Comparison of ENCODE assay signal across 8 cellular contexts in the genomic region with DNA sequence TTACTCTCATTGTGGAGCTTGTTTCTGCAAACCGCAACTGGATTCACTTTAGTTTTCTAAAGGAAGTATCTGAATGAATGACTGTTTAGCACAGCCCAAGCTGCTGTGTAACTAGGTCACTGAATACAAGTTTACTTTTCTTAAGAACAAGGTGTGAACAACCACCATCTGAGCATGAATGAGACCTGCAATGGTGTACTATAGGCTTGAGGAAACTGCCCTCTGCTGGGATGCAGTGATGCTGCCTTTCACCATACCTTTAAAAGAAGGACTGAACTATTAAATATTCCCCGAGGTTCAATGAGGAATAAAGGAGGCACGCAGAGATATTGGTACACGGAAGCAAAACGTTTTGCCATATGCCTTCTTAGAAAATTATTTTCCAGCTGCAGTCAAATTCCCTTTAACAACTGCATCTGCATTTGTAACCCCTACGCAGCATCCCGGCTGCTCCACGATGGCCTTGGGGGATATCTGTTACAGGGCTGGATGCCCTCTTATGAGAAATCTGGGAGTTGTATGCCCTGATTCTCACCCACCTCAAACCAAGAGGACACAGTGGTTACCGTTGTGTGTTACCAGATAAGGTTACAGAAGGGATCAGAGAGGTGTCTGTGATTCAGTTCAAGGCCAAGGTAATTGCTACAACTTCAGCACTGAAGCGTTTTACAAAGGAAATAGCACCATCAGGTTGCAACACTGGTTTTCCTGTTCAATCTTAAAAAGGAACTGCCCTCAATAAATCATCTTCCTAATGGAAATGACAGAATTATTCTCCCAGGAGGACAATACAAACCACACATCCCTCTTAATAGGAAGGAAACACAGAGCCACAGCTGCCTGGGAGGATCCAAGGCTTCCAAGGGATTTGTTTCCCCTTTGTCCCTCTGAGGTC.
DNase-seq lines count a peak whose midpoint lies in the region; ATAC-seq and TF ChIP-seq lines count a peak whose summit lies in the region.

No MANE protein-coding gene starts in this region.

- H3K36me3 ChIP-seq in GM23338 (ENCODE audit: insufficient read depth) (no peaks in the 10 kb centered on the region), kidney epithelial cell (ENCODE audit: control insufficient read depth, insufficient read depth, low read length) (no peaks in the 10 kb centered on the region)

- ATAC-seq in GM23338: peak; percentile 82
- ATAC-seq in activated T-helper 17 cell treated with anti-CD3 and anti-CD28 coated beads, Interleukin-2, amount 50 U/mL, for 72 hours (replicated peaks): peak; percentile 57
- ATAC-seq in T-helper 17 cell: no peak

- no peaks in the 10 kb centered on the region for H3K27me3 Mint-ChIP-seq in GM23338 (ENCODE audit: insufficient read depth, low read depth, poor library complexity)
- H3K27me3 Mint-ChIP-seq in activated T-helper 17 cell treated with anti-CD3 and anti-CD28 coated beads, Interleukin-2, amount 50 U/mL, for 72 hours: peaks cover 7% of the 10 kb centered on the region
- H3K27me3 Mint-ChIP-seq in T-helper 17 cell: peaks cover 5% of the 10 kb centered on the region

- H3K4me1 ChIP-seq in GM23338 (ENCODE audit: insufficient read depth): peaks cover 7% of the 10 kb centered on the region

- H3K27me3 ChIP-seq in GM23338 (ENCODE audit: insufficient read depth): no peaks in the 10 kb centered on the region
- H3K27me3 ChIP-seq in kidney epithelial cell (ENCODE audit: control insufficient read depth, insufficient read depth, low read length): no peaks in the 10 kb centered on the region

- H3K79me2 ChIP-seq in GM23338 (replicated peaks; ENCODE audit: insufficient read depth): no peaks in the 10 kb centered on the region

- H3K9me3 ChIP-seq in T-helper 17 cell (ENCODE audit: control insufficient read depth, low read length, poor library complexity, severe bottlenecking): no peaks in the 10 kb centered on the region

- H3K4me2 ChIP-seq in GM23338: no peak overlapping the region

- H3K4me3 Mint-ChIP-seq in GM23338: no peak overlapping the region
- no peak overlapping the region for H3K4me3 Mint-ChIP-seq in activated T-helper 17 cell treated with anti-CD3 and anti-CD28 coated beads, Interleukin-2, amount 50 U/mL, for 72 hours
- no peak overlapping the region for H3K4me3 Mint-ChIP-seq in T-helper 17 cell

- DNase-seq in AG10803 (ENCODE audit: low read depth) (peak; percentile 75), GM23338 (ENCODE audit: low spot score) (peak; percentile 45), kidney epithelial cell (ENCODE audit: low read depth) (no peak), ecto neural progenitor cell (ENCODE audit: low spot score) (no peak), NCI-H446 treated with DMSO at 0.1 percent for 48 hours (lab: John Stamatoyannopoulos, UW) (no peak), T-helper 17 cell (no peak), HPDE6-E6E7 (ENCODE audit: extremely low spot score) (no peak)

- H3K9me3 Mint-ChIP-seq in GM23338: no peaks in the 10 kb centered on the region
- H3K9me3 Mint-ChIP-seq in activated T-helper 17 cell treated with anti-CD3 and anti-CD28 coated beads, Interleukin-2, amount 50 U/mL, for 72 hours: no peaks in the 10 kb centered on the region

- H3K27ac ChIP-seq in GM23338 (ENCODE audit: low read depth): no peak overlapping the region

- H4K20me1 ChIP-seq in GM23338 (replicated peaks; ENCODE audit: insufficient read depth): no peaks in the 10 kb centered on the region

- no peak overlapping the region for H3K4me3 ChIP-seq in AG10803 (ENCODE audit: low read length)
- H3K4me3 ChIP-seq in GM23338: no peak overlapping the region
- H3K4me3 ChIP-seq in kidney epithelial cell (ENCODE audit: low read depth, low read length): no peak overlapping the region

- H2AFZ ChIP-seq in GM23338: peak overlapping the region; percentile 83

- peaks cover 8% of the 10 kb centered on the region; the same call in 2 of the 3 replicates for H3K4me1 Mint-ChIP-seq in GM23338
- H3K4me1 Mint-ChIP-seq in activated T-helper 17 cell treated with anti-CD3 and anti-CD28 coated beads, Interleukin-2, amount 50 U/mL, for 72 hours: no peaks in the 10 kb centered on the region
- H3K4me1 Mint-ChIP-seq in T-helper 17 cell: peaks cover 3% of the 10 kb centered on the region

- H3K36me3 Mint-ChIP-seq in GM23338 (ENCODE audit: low read depth) (no peaks in the 10 kb centered on the region), T-helper 17 cell (ENCODE audit: low read depth) (no peaks in the 10 kb centered on the region)
- H3K36me3 Mint-ChIP-seq in activated T-helper 17 cell treated with anti-CD3 and anti-CD28 coated beads, Interleukin-2, amount 50 U/mL, for 72 hours (ENCODE audit: low read depth): no peaks in the 10 kb centered on the region

- no peaks in the 10 kb centered on the region; the same call in 1 of the 2 replicates for H3K9me2 ChIP-seq in GM23338 (ENCODE audit: insufficient read depth)

- H3K27ac Mint-ChIP-seq in GM23338 (no peak overlapping the region), T-helper 17 cell (no peak overlapping the region)
- H3K27ac Mint-ChIP-seq in activated T-helper 17 cell treated with anti-CD3 and anti-CD28 coated beads, Interleukin-2, amount 50 U/mL, for 72 hours: no peak overlapping the region

- H3F3A ChIP-seq in GM23338 (replicated peaks; ENCODE audit: low read depth): no peaks in the 10 kb centered on the region

- TF ChIP-seq CTCF in AG10803 (conservative IDR thresholded peaks at IDR 0.05; ENCODE audit: low read length) (peak; percentile 76), GM23338 (conservative IDR thresholded peaks at IDR 0.05; ENCODE audit: low read depth in 2 of 2) (peak; percentile 61 to 68), kidney epithelial cell (IDR thresholded peaks at IDR 0.05; ENCODE audit: insufficient read depth, low read length, poor library complexity, severe bottlenecking) (peak; percentile 44)

TF ChIP-seq in GM23338, 12 proteins besides CTCF, POLR2A, EP300 and RAD21 (continues in another document):
- no peak for TF ChIP-seq ZNF114 (CRISPR knock-in tag; IDR thresholded peaks at IDR 0.05)
- TF ChIP-seq, protein P1, sequence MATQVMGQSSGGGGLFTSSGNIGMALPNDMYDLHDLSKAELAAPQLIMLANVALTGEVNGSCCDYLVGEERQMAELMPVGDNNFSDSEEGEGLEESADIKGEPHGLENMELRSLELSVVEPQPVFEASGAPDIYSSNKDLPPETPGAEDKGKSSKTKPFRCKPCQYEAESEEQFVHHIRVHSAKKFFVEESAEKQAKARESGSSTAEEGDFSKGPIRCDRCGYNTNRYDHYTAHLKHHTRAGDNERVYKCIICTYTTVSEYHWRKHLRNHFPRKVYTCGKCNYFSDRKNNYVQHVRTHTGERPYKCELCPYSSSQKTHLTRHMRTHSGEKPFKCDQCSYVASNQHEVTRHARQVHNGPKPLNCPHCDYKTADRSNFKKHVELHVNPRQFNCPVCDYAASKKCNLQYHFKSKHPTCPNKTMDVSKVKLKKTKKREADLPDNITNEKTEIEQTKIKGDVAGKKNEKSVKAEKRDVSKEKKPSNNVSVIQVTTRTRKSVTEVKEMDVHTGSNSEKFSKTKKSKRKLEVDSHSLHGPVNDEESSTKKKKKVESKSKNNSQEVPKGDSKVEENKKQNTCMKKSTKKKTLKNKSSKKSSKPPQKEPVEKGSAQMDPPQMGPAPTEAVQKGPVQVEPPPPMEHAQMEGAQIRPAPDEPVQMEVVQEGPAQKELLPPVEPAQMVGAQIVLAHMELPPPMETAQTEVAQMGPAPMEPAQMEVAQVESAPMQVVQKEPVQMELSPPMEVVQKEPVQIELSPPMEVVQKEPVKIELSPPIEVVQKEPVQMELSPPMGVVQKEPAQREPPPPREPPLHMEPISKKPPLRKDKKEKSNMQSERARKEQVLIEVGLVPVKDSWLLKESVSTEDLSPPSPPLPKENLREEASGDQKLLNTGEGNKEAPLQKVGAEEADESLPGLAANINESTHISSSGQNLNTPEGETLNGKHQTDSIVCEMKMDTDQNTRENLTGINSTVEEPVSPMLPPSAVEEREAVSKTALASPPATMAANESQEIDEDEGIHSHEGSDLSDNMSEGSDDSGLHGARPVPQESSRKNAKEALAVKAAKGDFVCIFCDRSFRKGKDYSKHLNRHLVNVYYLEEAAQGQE (IDR thresholded peaks at IDR 0.05; ENCODE audit: unreplicated experiment): no peak
- TF ChIP-seq JUNB (IDR thresholded peaks at IDR 0.05; ENCODE audit: unreplicated experiment): no peak
- no peak for TF ChIP-seq ETS1 (IDR thresholded peaks at IDR 0.05)
- no peak for TF ChIP-seq STAT1 (IDR thresholded peaks at IDR 0.05; ENCODE audit: unreplicated experiment)
- TF ChIP-seq EZH2 (IDR thresholded peaks at IDR 0.05; ENCODE audit: low read depth, unreplicated experiment): no peak
- TF ChIP-seq NANOG (IDR thresholded peaks at IDR 0.05; ENCODE audit: borderline replicate concordance): no peak
- no peak for TF ChIP-seq EZH2phosphoT487 (IDR thresholded peaks at IDR 0.05; ENCODE audit: unreplicated experiment)
- no peak for TF ChIP-seq ZNF331 (CRISPR knock-in tag; IDR thresholded peaks at IDR 0.05; ENCODE audit: low read depth)

Comparison
In these comparisons a context has a peak if more than half of its experiments do, and no peak if none do; other contexts are left out.
1. DNase-seq: peak in AG10803 (single experiment) and GM23338 (single experiment); none in kidney epithelial cell (single experiment), ecto neural progenitor cell (single experiment), NCI-H446 treated with DMSO at 0.1 percent for 48 hours (single experiment), T-helper 17 cell (0 of 3) and HPDE6-E6E7 (single experiment).
2. Peak in every context shown above with its lines, with median percentiles within 50 percentile points of each other: CTCF ChIP-seq.